ENCODE assay signal across 8 cellular contexts in the genomic region with DNA sequence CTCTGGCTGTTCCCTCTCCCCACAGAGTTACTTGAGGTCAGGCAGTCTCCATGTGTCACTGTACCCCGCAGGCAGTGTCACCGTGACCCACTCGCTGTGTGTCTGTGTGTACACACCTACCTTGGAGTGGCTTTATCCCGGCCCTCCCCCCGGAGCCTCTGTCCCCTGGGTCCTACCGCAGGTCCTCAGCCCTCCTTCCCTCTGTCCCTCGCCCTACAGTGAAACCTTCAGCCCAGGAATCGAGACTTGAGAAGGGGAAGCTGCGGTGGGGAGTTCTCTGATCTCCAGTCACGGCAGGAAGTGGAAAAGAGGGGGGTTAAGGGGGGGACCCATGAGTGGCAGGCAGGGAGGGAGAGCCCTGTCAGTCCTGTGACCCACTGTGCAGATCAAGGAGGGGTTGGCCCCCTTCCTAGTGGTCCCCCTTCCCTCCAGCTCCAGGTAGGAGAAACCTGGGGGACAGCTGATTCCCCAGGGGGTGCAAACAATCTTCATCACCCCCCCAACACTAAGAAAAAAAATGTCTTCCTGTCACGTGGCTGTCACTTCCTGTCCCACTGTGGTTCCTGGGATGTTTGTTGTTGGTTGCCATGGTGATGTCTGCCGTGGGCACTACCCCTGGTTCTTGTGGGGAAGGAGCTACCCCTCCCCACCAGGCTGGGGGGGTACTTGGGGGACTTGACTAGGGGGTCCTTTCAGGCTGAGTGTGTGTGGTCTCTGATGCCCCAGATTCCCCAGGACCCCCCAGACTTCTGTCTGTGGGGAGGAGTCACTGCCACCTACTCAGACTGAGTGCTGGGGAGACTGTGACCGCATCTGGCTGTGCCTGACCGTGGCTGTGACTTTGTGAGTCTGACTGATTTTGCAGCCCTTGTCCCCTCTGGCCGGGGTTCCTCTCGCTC. TPM values are rescaled to one million over a fixed set of nuclear protein-coding genes. Genes with fewer than 3 reads are reported as not detected.
A peak's percentile ranks its signal among the peaks of the same experiment; 100 is the strongest.
DNase-seq lines count a peak whose midpoint lies in the region; ATAC-seq lines count a peak whose summit lies in the region.

No MANE protein-coding gene starts in this region.

- peak overlapping the region; percentile 47 for H3K27ac ChIP-seq in ectodermal cell (ENCODE audit: insufficient read depth, low read depth, low read length, poor library complexity, severe bottlenecking)

- no peaks in the 10 kb centered on the region for H3K9me3 ChIP-seq in ectodermal cell (ENCODE audit: control insufficient read depth, low read length)

- peak; percentile 29 for ATAC-seq in GM21737 (IDR thresholded peaks at IDR 0.05; ENCODE audit: unreplicated experiment)

- no peaks in the 10 kb centered on the region for H3K36me3 ChIP-seq in ectodermal cell (ENCODE audit: control insufficient read depth, insufficient read depth, low read length)

- peaks cover 13% of the 10 kb centered on the region for H3K27me3 ChIP-seq in ectodermal cell (ENCODE audit: control insufficient read depth, insufficient read depth, low read length, poor library complexity, severe bottlenecking)

- peaks cover 31% of the 10 kb centered on the region for H3K4me1 ChIP-seq in ectodermal cell (ENCODE audit: control insufficient read depth, insufficient read depth, low read length)

- WGBS in ectodermal cell, 2 experiments, result 61 to 66% methylated on average over 16 of the region's 16 CpGs

- H3K4me3 ChIP-seq in ectodermal cell (ENCODE audit: insufficient read depth, low read depth, low read length), result no peak overlapping the region

- DNase-seq in Daoy (ENCODE audit: low read depth) (peak; percentile 91), NCI-H2081 treated with DMSO at 0.1 percent for 48 hours (lab: John Stamatoyannopoulos, UW) (peak; percentile 36), mucosa of gallbladder (ENCODE audit: low spot score) (peak; percentile 82), NCI-H187 (lab: John Stamatoyannopoulos, UW) (no peak)
- DNase-seq in activated CD4-positive, alpha-beta T cell treated with anti-CD3 and anti-CD28 coated beads, Interleukin-2, amount 50 U/mL, for 48 hours, result peak; percentile 73 to 82
- DNase-seq in stimulated activated CD8-positive, alpha-beta memory T cell treated with anti-CD3 and anti-CD28 coated beads, Interleukin-4, amount 100 ng/mL, for 24 hours (ENCODE audit: low read depth), result peak; percentile 77

RNA-seq across cellular contexts. Expression of a gene that starts 13.7 kb away (rescaled TPM):
- 15.6 and 19.9 TPM in 2 replicates for total RNA-seq in Daoy (2014; rRNA removed; shearing (Covaris generic))
- polyA plus RNA-seq in ectodermal cell (2013, experiment 1 of 4), result 14.2 TPM
- 19.1 TPM for polyA plus RNA-seq in ectodermal cell (2013, experiment 2 of 4)
- 16.9 TPM for polyA plus RNA-seq in ectodermal cell (2013, experiment 3 of 4)
- 19.9 TPM for polyA plus RNA-seq in ectodermal cell (2013, experiment 4 of 4)
- total RNA-seq in mucosa of gallbladder, result 39.4 TPM

RNA-seq across cellular contexts. Expression of a gene that starts 35.0 kb away (rescaled TPM):
- 124 and 145 TPM in 2 replicates for total RNA-seq in Daoy (2014; rRNA removed; shearing (Covaris generic))
- polyA plus RNA-seq in ectodermal cell (2013, experiment 1 of 4), result 66.7 TPM
- polyA plus RNA-seq in ectodermal cell (2013, experiment 2 of 4), result 69.9 TPM
- polyA plus RNA-seq in ectodermal cell (2013, experiment 3 of 4), result 49.9 TPM
- 49.4 TPM for polyA plus RNA-seq in ectodermal cell (2013, experiment 4 of 4)
- 6.8 TPM for total RNA-seq in mucosa of gallbladder

RNA-seq across cellular contexts. Expression of a gene that starts 41.9 kb away (rescaled TPM):
- not detected in 2 replicates for total RNA-seq in Daoy (2014; rRNA removed; shearing (Covaris generic))
- not detected for polyA plus RNA-seq in ectodermal cell (2013, experiment 1 of 4)
- 0.46 TPM for polyA plus RNA-seq in ectodermal cell (2013, experiment 2 of 4)
- polyA plus RNA-seq in ectodermal cell (2013, experiment 3 of 4), result 0.32 TPM
- polyA plus RNA-seq in ectodermal cell (2013, experiment 4 of 4), result not detected
- total RNA-seq in mucosa of gallbladder, result 1.9 TPM

Comparison
In these comparisons a context has a peak if more than half of its experiments do, and no peak if none do; other contexts are left out.
1. DNase-seq: peak in Daoy (single experiment), NCI-H2081 treated with DMSO at 0.1 percent for 48 hours (single experiment), activated CD4-positive, alpha-beta T cell treated with anti-CD3 and anti-CD28 coated beads, Interleukin-2, amount 50 U/mL, for 48 hours (2 of 2), mucosa of gallbladder (single experiment) and stimulated activated CD8-positive, alpha-beta memory T cell treated with anti-CD3 and anti-CD28 coated beads, Interleukin-4, amount 100 ng/mL, for 24 hours (single experiment); none in NCI-H187 (0 of 2).
2. RNA of a gene that starts 35.0 kb away (total RNA-seq): 124 to 145 TPM in Daoy; 6.8 TPM in mucosa of gallbladder (single experiment); every median in the first group is over 10 times any median in the second.